24 cellular contexts compared by ENCODE assay signal in genomic region chr13:71030789-71031188, GRCh38.
DNase-seq lines count a peak whose midpoint lies in the region; ATAC-seq, FAIRE-seq and TF ChIP-seq lines count a peak whose summit lies in the region.
"Had no signal": no experiment of that assay in that cellular context is flagged by ENCODE, and none has a peak within 500 bp of the region (broad histone marks: within the 10 kb centered on the region; RNA-seq: fewer than 3 reads in every experiment).

No MANE protein-coding gene starts in this region.

- POLR2A ChIA-PET in Caco-2 (lab: Charles Lee), result interaction anchor here (0.6 to 0.9 kb wide), 3 partner anchors 15 to 562 kb away, joined by 3 to 7 read pairs (median 4); no protein-coding TSS in a partner anchor
- POLR2A ChIA-PET in H1 (lab: Charles Lee; ENCODE audit: partially characterized antibody), result no interaction called here

- no peak overlapping the region for H2BK12ac ChIP-seq in H1 (ENCODE audit: low read depth, low read length)

- H4K91ac ChIP-seq in H1 (replicated peaks; ENCODE audit: insufficient read length, low read length), result no peak overlapping the region

- peak overlapping the region; percentile 60 for H3K4me3 Mint-ChIP-seq in Caco-2 (ENCODE audit: unreplicated experiment)
- no peak overlapping the region for H3K4me3 Mint-ChIP-seq in nephron progenitor cell
- H3K4me3 Mint-ChIP-seq: IgD-negative memory B cell had no signal

- H2BK20ac ChIP-seq in H1 (ENCODE audit: low read length), result no peak overlapping the region

- no peak overlapping the region for H2AK5ac ChIP-seq in H1 (ENCODE audit: low read depth, low read length)

- intact Hi-C loops in Caco-2 (cut with micrococcal nuclease; ENCODE audit: unreplicated experiment), result loop anchor here (1.0 to 2.0 kb wide), 2 partner anchors 15 to 16 kb away; no protein-coding TSS in a partner anchor

- H3K27me3 Mint-ChIP-seq in Caco-2 (ENCODE audit: insufficient read depth, unreplicated experiment), result no peaks in the 10 kb centered on the region
- H3K27me3 Mint-ChIP-seq in nephron progenitor cell (ENCODE audit: low read depth, poor library complexity), result no peaks in the 10 kb centered on the region
- H3K27me3 Mint-ChIP-seq: IgD-negative memory B cell had no signal

- peaks cover 38% of the 10 kb centered on the region for H3K36me3 Mint-ChIP-seq in Caco-2 (ENCODE audit: insufficient read depth, unreplicated experiment)
- peaks cover 22% of the 10 kb centered on the region for H3K36me3 Mint-ChIP-seq in nephron progenitor cell (ENCODE audit: low read depth)
- H3K36me3 Mint-ChIP-seq: IgD-negative memory B cell had no signal

- H3K23ac ChIP-seq in H1 (ENCODE audit: insufficient read length), result no peak overlapping the region

- H3K79me2 ChIP-seq in H1 (ENCODE audit: control insufficient read depth in 1 of 2, insufficient read depth in 2 of 2, low read length in 2 of 2), result no peaks in the 10 kb centered on the region

- WGBS in H1 (ENCODE audit: extremely low coverage in 1 of 2, insufficient coverage in 1 of 2, insufficient read length in 1 of 2, insufficient replicate concordance in 2 of 2, low coverage in 1 of 2, low lambda C conversion rate in 2 of 2, missing lambda C conversion rate in 1 of 2), 2 experiments, result 78% methylated on average over 6 of the region's 6 CpGs; no CpG with 5 or more reads in 1 of the 2 experiments

- peak overlapping the region; percentile 87 for H3K27ac Mint-ChIP-seq in Caco-2 (ENCODE audit: unreplicated experiment)
- H3K27ac Mint-ChIP-seq in nephron progenitor cell, result peak overlapping the region; percentile 60
- H3K27ac Mint-ChIP-seq: IgD-negative memory B cell had no signal

- FAIRE-seq in H1 (lab: Jason Lieb, UNC) (no peak), HTR-8/SVneo (lab: Jason Lieb, UNC) (no peak)
- FAIRE-seq: GM18507 had no signal

- H3K4ac ChIP-seq in H1 (replicated peaks; ENCODE audit: insufficient read length, low read depth, low read length), result no peak overlapping the region

- H2BK5ac ChIP-seq in H1 (ENCODE audit: low read depth, low read length), result no peak overlapping the region

- H3K27me3 ChIP-seq in Caco-2 (replicated peaks; ENCODE audit: control insufficient read depth, insufficient read depth, low read length), result no peaks in the 10 kb centered on the region
- peaks cover 74% of the 10 kb centered on the region for H3K27me3 ChIP-seq in HUES6 (ENCODE audit: control insufficient read depth, insufficient read depth, low read length)
- peaks cover 0 to 22% (median 12%) of the 10 kb centered on the region in 4 experiments; a peak in 5 of 7 replicates for H3K27me3 ChIP-seq in H1 (replicated peaks in 1 of 4; ENCODE audit: control insufficient read depth in 3 of 4, extremely low read depth in 1 of 4, insufficient read depth in 3 of 4, low read length in 3 of 4)

- peaks cover 2% of the 10 kb centered on the region; the same call in 1 of the 2 replicates for H3K36me3 ChIP-seq in Caco-2 (ENCODE audit: control insufficient read depth, insufficient read depth, low read length)
- no peaks in the 10 kb centered on the region; the same call in 1 of the 2 replicates for H3K36me3 ChIP-seq in HUES6 (ENCODE audit: control insufficient read depth, insufficient read depth, low read length)
- H3K36me3 ChIP-seq in H1 (ENCODE audit: control insufficient read depth in 2 of 4, insufficient read depth in 4 of 4, low read length in 3 of 4), result peaks cover 0 to 4% (median 0%) of the 10 kb centered on the region in 4 experiments; a peak in 1 of 8 replicates

- no peak overlapping the region for H2BK15ac ChIP-seq in H1 (ENCODE audit: low read length)

- H3K4me1 Mint-ChIP-seq in Caco-2 (ENCODE audit: low read depth, unreplicated experiment), result peaks cover 19% of the 10 kb centered on the region
- H3K4me1 Mint-ChIP-seq in nephron progenitor cell, result peaks cover 12% of the 10 kb centered on the region

- CTCF ChIA-PET in Caco-2 (lab: Charles Lee), result no interaction called here
- CTCF ChIA-PET in H1 (lab: Charles Lee; ENCODE audit: partially characterized antibody), result interaction anchor here (1.3 kb wide), 1 partner anchor 13 kb away, joined by 3 read pairs; no protein-coding TSS in a partner anchor

- peaks cover 28% of the 10 kb centered on the region for H3K4me1 ChIP-seq in Caco-2
- H3K4me1 ChIP-seq in HUES6 (ENCODE audit: control insufficient read depth, insufficient read depth, low read length), result peaks cover 12% of the 10 kb centered on the region
- peaks cover 0 to 2% (median 0%) of the 10 kb centered on the region in 4 experiments; a peak in 2 of 7 replicates for H3K4me1 ChIP-seq in H1 (replicated peaks in 1 of 4; ENCODE audit: control insufficient read depth in 3 of 4, insufficient read depth in 4 of 4, low read length in 3 of 4)

- H3K79me1 ChIP-seq in H1 (ENCODE audit: low read depth, low read length), result no peaks in the 10 kb centered on the region

- BruUV-seq in Caco-2 (replicated peaks; lab: Mats Ljungman, UMichigan), result no TSS peak

- H3K4me3 ChIP-seq in Caco-2 (ENCODE audit: low read depth, low read length) (no peak overlapping the region), HUES6 (ENCODE audit: low read depth, low read length) (no peak overlapping the region), H1 (ENCODE audit: extremely low read depth in 1 of 4, insufficient read depth in 2 of 4, low read depth in 3 of 4, low read length in 4 of 4) (no peak overlapping the region)

- no peak overlapping the region for H2AFZ ChIP-seq in H1 (ENCODE audit: low read length)

- no peak for TF ChIP-seq POLR2A in H1 (IDR thresholded peaks at IDR 0.05; ENCODE audit: control extremely low read depth in 1 of 2, low read depth in 2 of 2, low read length in 2 of 2)

- no peak overlapping the region for H3K14ac ChIP-seq in H1 (ENCODE audit: insufficient read length)

- no peaks in the 10 kb centered on the region for H4K20me1 ChIP-seq in H1 (replicated peaks in 1 of 2; ENCODE audit: control insufficient read depth in 1 of 2, insufficient read depth in 2 of 2, low read length in 2 of 2)

- no peak overlapping the region for H2BK120ac ChIP-seq in H1 (replicated peaks; ENCODE audit: low read depth, low read length)

- no peaks in the 10 kb centered on the region for H3K23me2 ChIP-seq in H1 (ENCODE audit: low read depth, low read length)

- no peak for ATAC-seq in HG03521 (IDR thresholded peaks at IDR 0.05; ENCODE audit: unreplicated experiment)

- H3K9me3 ChIP-seq in Caco-2 (peaks cover 62% of the 10 kb centered on the region), HUES6 (ENCODE audit: control insufficient read depth, insufficient read depth, low read depth, low read length) (peaks cover 37% of the 10 kb centered on the region), H1 (ENCODE audit: insufficient read depth in 2 of 2, low read depth in 1 of 2, low read length in 1 of 2) (peaks cover 15% of the 10 kb centered on the region in 2 experiments; a peak in 2 of 4 replicates)
- H3K9me3 ChIP-seq: SK-N-SH had no signal

- TF ChIP-seq EP300 in H1 (IDR thresholded peaks at IDR 0.05; ENCODE audit: borderline replicate concordance in 1 of 2, low read depth in 2 of 2, low read length in 2 of 2), result no peak

- H3K18ac ChIP-seq in H1 (ENCODE audit: extremely low read depth, low read length), result no peak overlapping the region

- no peak overlapping the region for H4K5ac ChIP-seq in H1 (ENCODE audit: insufficient read length, low read depth, low read length)

- H3K9me3 Mint-ChIP-seq in Caco-2 (ENCODE audit: unreplicated experiment) (peaks cover 66% of the 10 kb centered on the region), nephron progenitor cell (peaks cover 47% of the 10 kb centered on the region)

- H3K9ac ChIP-seq in HUES6 (ENCODE audit: low read length), result peak overlapping the region; percentile 17
- H3K9ac ChIP-seq in H1 (replicated peaks in 1 of 4; ENCODE audit: extremely low read depth in 1 of 4, low read depth in 3 of 4, low read length in 3 of 4), result no peak overlapping the region
- H3K9ac ChIP-seq: KMS-11, SK-N-SH had no signal

- DNase-seq in Caco-2, result peak; percentile 72 to 84
- no peak for DNase-seq in H1 (ENCODE audit: low read depth in 1 of 2, low spot score in 2 of 2)
- DNase-seq in nephron progenitor cell, result no peak
- DNase-seq in cerebellar nuclear complex (lab: John Stamatoyannopoulos, UW), result no peak
- DNase-seq in glomerular visceral epithelial cell (ENCODE audit: extremely low spot score), result no peak
- no peak for DNase-seq in HTR-8/SVneo (ENCODE audit: insufficient read length, low spot score)
- DNase-seq: DMS153, DND-41, H7, NCI-H1048, NCI-H1417, NCI-H1694, NCI-H2029 treated with DMSO at 0.1 percent for 48 hours, NCI-H526 treated with DMSO at 0.1 percent for 48 hours, RPMI8226, SHP77 treated with DMSO at 0.1 percent for 48 hours, SK-N-SH, SW 1271 had no signal

- TF ChIP-seq CTCF in Caco-2 (IDR thresholded peaks at IDR 0.05; ENCODE audit: insufficient read depth in 1 of 2, low read depth in 1 of 2, low read length in 1 of 2, severe bottlenecking in 1 of 2, unreplicated experiment in 1 of 2) (no peak), H1 (IDR thresholded peaks at IDR 0.05; ENCODE audit: control extremely low read depth in 1 of 3, insufficient read depth in 1 of 3, low read depth in 1 of 3, low read length in 3 of 3) (no peak), nephron progenitor cell (IDR thresholded peaks at IDR 0.05) (no peak)

- H3K4me2 ChIP-seq in H1 (ENCODE audit: insufficient read depth in 1 of 2, low read depth in 2 of 2, low read length in 2 of 2), result no peak overlapping the region
- H3K4me2 ChIP-seq: KMS-11, SK-N-SH had no signal

- H3K56ac ChIP-seq in H1 (replicated peaks; ENCODE audit: insufficient read length, low read depth, low read length), result no peak overlapping the region

- H3K27ac ChIP-seq in HUES6 (ENCODE audit: low read depth, low read length) (no peak overlapping the region), H1 (ENCODE audit: low read depth, low read length) (no peak overlapping the region)
- H3K27ac ChIP-seq: HL-60, KMS-11 had no signal

- no peak for TF ChIP-seq RAD21 in H1 (IDR thresholded peaks at IDR 0.05 in 1 of 2, conservative IDR thresholded peaks at IDR 0.05 in 1 of 2; ENCODE audit: low read depth in 2 of 2, low read length in 2 of 2)

- no peak overlapping the region for H4K8ac ChIP-seq in H1 (ENCODE audit: extremely low read depth, insufficient read depth, low read length)

TF ChIP-seq in H1, 55 proteins besides CTCF, POLR2A, EP300 and RAD21:
- TF ChIP-seq KDM4A (IDR thresholded peaks at IDR 0.05; ENCODE audit: low read depth, low read length, severe bottlenecking) (no peak), ATF2 (IDR thresholded peaks at IDR 0.05; ENCODE audit: low read length) (no peak), NANOG (IDR thresholded peaks at IDR 0.05; ENCODE audit: insufficient read depth, low read depth, low read length, poor library complexity, severe bottlenecking) (peak; percentile 58)

Comparison
In these comparisons a context has a peak if more than half of its experiments do, and no peak if none do; other contexts are left out.
1. DNase-seq: peak in Caco-2 (2 of 2); none in H1 (0 of 2), nephron progenitor cell (single experiment), cerebellar nuclear complex (0 of 2), glomerular visceral epithelial cell (single experiment) and HTR-8/SVneo (single experiment).